ENCODE assay signal across 24 cellular contexts in genomic region chr2:163884416-163884815, GRCh38.
"Had no signal": no experiment of that assay in that cellular context is flagged by ENCODE, and none has a peak within 500 bp of the region (broad histone marks: within the 10 kb centered on the region; RNA-seq: fewer than 3 reads in every experiment).

No MANE protein-coding gene starts in this region.

- H3K4me3 ChIP-seq: ascending aorta, breast epithelium, heart right ventricle, left ventricle myocardium inferior, tibial nerve, vagina had no signal

- ATAC-seq: activated CD4-positive, CD25-positive, alpha-beta regulatory T cell treated with anti-CD3 and anti-CD28 coated beads, Interleukin-2, amount 50 U/mL, for 24 hours; heart right ventricle; natural killer cell had no signal

- H2AFZ ChIP-seq: parathyroid adenoma had no signal

- H3K27ac Mint-ChIP-seq: activated naive CD4-positive, alpha-beta T cell treated with anti-CD3 and anti-CD28 coated beads, Interleukin-2, amount 50 U/mL, for 24 hours; natural killer cell had no signal

- H3K9me3 ChIP-seq: ascending aorta, breast epithelium, tibial nerve, vagina had no signal

- H3K27me3 ChIP-seq: ascending aorta, breast epithelium, heart right ventricle, tibial nerve, vagina had no signal

- H3K27ac ChIP-seq: ascending aorta, breast epithelium, heart right ventricle, left ventricle myocardium inferior, parathyroid adenoma, tibial nerve, vagina had no signal

- H3K9ac ChIP-seq: parathyroid adenoma had no signal

- H3K36me3 ChIP-seq: ascending aorta, breast epithelium, heart right ventricle, left ventricle myocardium inferior, tibial nerve, vagina had no signal

- H3K79me2 ChIP-seq: parathyroid adenoma had no signal

- H3K4me3 Mint-ChIP-seq: activated naive CD4-positive, alpha-beta T cell treated with anti-CD3 and anti-CD28 coated beads, Interleukin-2, amount 50 U/mL, for 24 hours; natural killer cell had no signal

- H3K4me1 Mint-ChIP-seq: activated naive CD4-positive, alpha-beta T cell treated with anti-CD3 and anti-CD28 coated beads, Interleukin-2, amount 50 U/mL, for 24 hours; natural killer cell had no signal

- H3K27me3 Mint-ChIP-seq: activated naive CD4-positive, alpha-beta T cell treated with anti-CD3 and anti-CD28 coated beads, Interleukin-2, amount 50 U/mL, for 24 hours had no signal

- DNase-seq: activated CD4-positive, alpha-beta T cell treated with anti-CD3 and anti-CD28 coated beads, Interleukin-2, amount 50 U/mL, for 1 hour; activated CD8-positive, alpha-beta memory T cell treated with anti-CD3 and anti-CD28 coated beads for 24 hours; activated CD8-positive, alpha-beta memory T cell treated with anti-CD3 and anti-CD28 coated beads, Interleukin-2, amount 50 U/mL, for 48 hours; activated effector memory CD4-positive, alpha-beta T cell treated with anti-CD3 and anti-CD28 coated beads, Interleukin-2, amount 50 U/mL, for 16 hours; activated T-cell treated with anti-CD3 and anti-CD28 coated beads, Interleukin-2, amount 50 U/mL, for 48 hours; cortex of kidney; heart right ventricle; kidney glomerular epithelial cell; left ventricle myocardium inferior; mammary epithelial cell; natural killer cell; retina; stimulated activated CD4-positive, alpha-beta T cell treated with anti-CD3 and anti-CD28 coated beads, Interleukin-1b, Interleukin-23, amount 100 ng/mL, for 48 hours; stimulated activated CD8-positive, alpha-beta memory T cell treated with anti-CD3 and anti-CD28 coated beads, Interleukin-4, amount 100 ng/mL, for 48 hours; stimulated activated naive CD4-positive, alpha-beta T cell; substantia nigra; T-helper 1 cell had no signal

- H3K36me3 Mint-ChIP-seq: activated naive CD4-positive, alpha-beta T cell treated with anti-CD3 and anti-CD28 coated beads, Interleukin-2, amount 50 U/mL, for 24 hours; natural killer cell had no signal

- H3K4me1 ChIP-seq: ascending aorta, breast epithelium, heart right ventricle, left ventricle myocardium inferior, parathyroid adenoma, tibial nerve, vagina had no signal
